ENCODE assay signal across 10 cellular contexts in the genomic region with DNA sequence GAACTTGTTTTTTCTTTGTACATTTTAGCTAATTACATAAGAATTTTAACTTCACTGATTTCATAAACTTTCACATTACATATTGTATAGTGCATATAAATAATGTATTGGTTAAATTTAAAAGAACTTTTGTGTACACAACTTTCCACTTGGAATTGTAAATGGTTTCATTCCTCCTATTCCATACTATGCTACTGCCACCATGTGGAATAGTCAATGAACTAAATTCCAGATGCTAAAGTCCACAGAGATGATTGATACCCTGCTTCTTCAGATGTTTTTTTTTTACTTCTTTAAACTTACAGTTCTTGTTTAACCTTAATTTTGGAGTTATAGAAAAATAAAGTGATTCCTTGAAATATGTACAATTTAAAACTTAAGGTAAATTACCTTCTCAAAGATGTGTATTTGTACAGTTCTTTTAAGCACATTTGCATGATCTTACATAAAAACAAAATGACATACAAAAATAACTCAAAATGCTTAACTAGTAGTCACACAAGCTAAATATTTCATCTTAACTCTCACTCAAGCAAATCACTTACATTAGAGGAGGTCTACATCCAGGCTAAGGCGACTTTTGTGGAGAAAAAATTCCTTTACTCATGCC.
A peak's percentile ranks its signal among the peaks of the same experiment; 100 is the strongest.
DNase-seq lines count a peak whose midpoint lies in the region; TF ChIP-seq lines count a peak whose summit lies in the region.
"Had no signal": no experiment of that assay in that cellular context is flagged by ENCODE, and none has a peak within 500 bp of the region (broad histone marks: within the 10 kb centered on the region; RNA-seq: fewer than 3 reads in every experiment).

No MANE protein-coding gene starts in this region.

- TF ChIP-seq CTCF in chondrocyte (IDR thresholded peaks at IDR 0.05): peak; percentile 92
- TF ChIP-seq CTCF in nephron progenitor cell (IDR thresholded peaks at IDR 0.05): peak; percentile 50
- no peak for TF ChIP-seq CTCF in WERI-Rb-1 (IDR thresholded peaks at IDR 0.05; ENCODE audit: low read depth, low read length)

- H3K27me3 ChIP-seq in WERI-Rb-1 (ENCODE audit: insufficient read depth, low read depth, severe bottlenecking): no peaks in the 10 kb centered on the region
- H3K27me3 ChIP-seq: vagina had no signal

- DNase-seq in ELR (ENCODE audit: low read depth) (peak; percentile 43), NAMALWA (ENCODE audit: low spot score) (peak; percentile 49), chondrocyte (ENCODE audit: low spot score) (no peak), nephron progenitor cell (no peak), islet precursor cell (no peak), posterior vena cava (ENCODE audit: low spot score) (no peak), HuH-7.5 (ENCODE audit: low spot score) (no peak), WERI-Rb-1 (no peak)

- H3K36me3 Mint-ChIP-seq in chondrocyte (ENCODE audit: low read depth) (no peaks in the 10 kb centered on the region), nephron progenitor cell (ENCODE audit: low read depth) (no peaks in the 10 kb centered on the region)
- H3K36me3 Mint-ChIP-seq: IgD-negative memory B cell had no signal

- intact Hi-C loops in posterior vena cava (cut with DNase I): loop anchor here in 1 of 2 donors (10.0 kb wide), 1 partner anchor 533 kb away; no protein-coding TSS in a partner anchor

- H3K4me1 Mint-ChIP-seq in chondrocyte (ENCODE audit: low read depth): peaks cover 40% of the 10 kb centered on the region
- peaks cover 6% of the 10 kb centered on the region for H3K4me1 Mint-ChIP-seq in nephron progenitor cell
- H3K4me1 Mint-ChIP-seq: IgD-negative memory B cell had no signal

- H3K4me3 Mint-ChIP-seq in chondrocyte (ENCODE audit: unreplicated experiment) (no peak overlapping the region), nephron progenitor cell (no peak overlapping the region)
- H3K4me3 Mint-ChIP-seq: IgD-negative memory B cell had no signal

- H3K9me3 ChIP-seq in WERI-Rb-1 (ENCODE audit: severe bottlenecking): no peaks in the 10 kb centered on the region
- H3K9me3 ChIP-seq: vagina had no signal

- H3K27ac ChIP-seq in WERI-Rb-1: no peak overlapping the region
- H3K27ac ChIP-seq: vagina had no signal

- H3K9me3 Mint-ChIP-seq in chondrocyte (ENCODE audit: low read depth) (no peaks in the 10 kb centered on the region), nephron progenitor cell (no peaks in the 10 kb centered on the region)
- H3K9me3 Mint-ChIP-seq: IgD-negative memory B cell had no signal

- H3K27me3 Mint-ChIP-seq in chondrocyte (ENCODE audit: low read depth): no peaks in the 10 kb centered on the region
- peaks cover 3% of the 10 kb centered on the region for H3K27me3 Mint-ChIP-seq in nephron progenitor cell (ENCODE audit: low read depth, poor library complexity)
- H3K27me3 Mint-ChIP-seq: IgD-negative memory B cell had no signal

- no peaks in the 10 kb centered on the region for H3K36me3 ChIP-seq in WERI-Rb-1
- H3K36me3 ChIP-seq: vagina had no signal

- no peak overlapping the region for H3K4me3 ChIP-seq in WERI-Rb-1 (ENCODE audit: low read depth, low read length)
- H3K4me3 ChIP-seq: vagina had no signal

- H3K27ac Mint-ChIP-seq in chondrocyte (ENCODE audit: unreplicated experiment) (no peak overlapping the region), nephron progenitor cell (no peak overlapping the region)
- H3K27ac Mint-ChIP-seq: IgD-negative memory B cell had no signal

Comparison
In these comparisons a context has a peak if more than half of its experiments do, and no peak if none do; other contexts are left out.
1. DNase-seq: peak in ELR (single experiment) and NAMALWA (single experiment); none in chondrocyte (single experiment), nephron progenitor cell (single experiment), islet precursor cell (single experiment), posterior vena cava (single experiment), HuH-7.5 (single experiment) and WERI-Rb-1 (single experiment).